ENCODE assay signal across 9 cellular contexts in genomic region chr4:75997946-75998345, GRCh38. TPM values are rescaled to one million over a fixed set of nuclear protein-coding genes. Genes with fewer than 3 reads are reported as not detected.
"Had no signal": no experiment of that assay in that cellular context is flagged by ENCODE, and none has a peak within 500 bp of the region (broad histone marks: within the 10 kb centered on the region; RNA-seq: fewer than 3 reads in every experiment).

No MANE protein-coding gene starts in this region.

- H3K36me3 ChIP-seq: HAP-1 had no signal

- H3K9me3 ChIP-seq: HAP-1 had no signal

- H3K4me1 ChIP-seq: HAP-1 had no signal

- H3K27ac ChIP-seq: HL-60 had no signal

- H3K4me3 ChIP-seq: HAP-1, K562 had no signal

- DNase-seq: GOT3, H7, HFFc6, IMR-90 had no signal

RNA-seq across cellular contexts. Expression of gene CXCL9, which starts 9.4 kb away (rescaled TPM):
- total RNA-seq: H4, H7, HFFc6, HT-29, IMR-90, K562 had no signal
- polyA plus RNA-seq: IMR-90, K562 had no signal

RNA-seq across cellular contexts. Expression of gene CXCL10, which starts 25.4 kb away (rescaled TPM):
- total RNA-seq: H7, HFFc6 had no signal

RNA-seq across cellular contexts. Expression of gene CXCL11, which starts 37.9 kb away (rescaled TPM):
- total RNA-seq: H4, H7, HFFc6 had no signal
- polyA plus RNA-seq: IMR-90 had no signal
